Comparison of ENCODE assay signal across 8 cellular contexts in the genomic region with DNA sequence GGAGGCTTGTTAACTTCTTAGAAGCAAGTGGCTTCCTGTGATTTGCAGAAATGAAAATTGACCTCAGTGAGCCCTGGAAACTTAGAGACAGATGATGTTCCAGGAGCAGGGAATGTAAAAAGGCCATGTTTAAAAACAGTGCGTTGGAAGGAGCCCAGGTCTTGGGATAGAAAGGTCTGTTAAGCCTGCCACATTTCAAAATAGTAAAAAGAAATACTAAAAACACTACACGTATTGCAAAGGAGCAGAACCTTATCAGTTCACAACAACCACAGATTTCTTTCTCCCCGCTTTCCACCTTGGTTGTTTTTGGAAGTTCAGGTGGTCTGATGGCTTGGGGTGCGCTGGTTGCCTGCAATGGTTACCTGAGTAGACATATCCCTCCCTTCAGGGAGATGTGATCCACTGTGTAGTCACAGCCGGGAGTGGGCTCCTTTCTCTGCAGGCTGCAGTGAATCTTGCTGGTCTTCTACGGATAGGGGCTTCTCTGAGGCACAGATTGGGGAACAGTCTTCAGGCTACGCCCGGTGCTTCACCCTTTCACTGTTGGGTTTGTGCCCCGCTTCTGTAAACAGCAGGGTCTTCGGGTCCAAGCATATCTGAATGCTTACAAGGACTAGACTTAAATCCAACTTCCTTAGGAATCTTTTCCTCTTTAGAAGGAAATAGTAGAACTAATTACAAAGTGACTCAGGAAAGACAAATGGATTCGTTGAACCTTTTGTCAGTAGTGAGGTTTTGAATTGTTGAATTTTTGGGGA.
A peak's percentile ranks its signal among the peaks of the same experiment; 100 is the strongest.
DNase-seq lines count a peak whose midpoint lies in the region; ATAC-seq and TF ChIP-seq lines count a peak whose summit lies in the region.

No MANE protein-coding gene starts in this region.

- no peaks in the 10 kb centered on the region for H3K27me3 ChIP-seq in HAP-1 (ENCODE audit: low read depth)
- H3K27me3 ChIP-seq in RWPE2 (ENCODE audit: insufficient read depth, poor library complexity, severe bottlenecking): no peaks in the 10 kb centered on the region

- H3K9me3 ChIP-seq in HAP-1 (no peaks in the 10 kb centered on the region), RWPE2 (ENCODE audit: severe bottlenecking) (no peaks in the 10 kb centered on the region)

- peak; percentile 26 for ATAC-seq in RWPE2 (ENCODE audit: low read depth)
- no peak for ATAC-seq in GM21381 (IDR thresholded peaks at IDR 0.05; ENCODE audit: unreplicated experiment)

- no peak for TF ChIP-seq CTCF in RWPE2 (IDR thresholded peaks at IDR 0.05; ENCODE audit: poor library complexity, severe bottlenecking)
- TF ChIP-seq CTCF in foreskin fibroblast (IDR thresholded peaks at IDR 0.05; ENCODE audit: low read depth, low read length): no peak

- H3K36me3 ChIP-seq in HAP-1 (replicated peaks) (peaks cover 5% of the 10 kb centered on the region), RWPE2 (ENCODE audit: low read depth) (peaks cover 39% of the 10 kb centered on the region)

- H3K4me3 ChIP-seq in HAP-1 (peak overlapping the region; percentile 58), RWPE2 (ENCODE audit: severe bottlenecking) (peak overlapping the region; percentile 92), foreskin fibroblast (ENCODE audit: low read depth in 1 of 2, low read length in 2 of 2) (peak overlapping the region; percentile 75 to 80), skeletal muscle cell (ENCODE audit: low read depth, low read length) (peak overlapping the region; percentile 72)

- peak; percentile 33 to 45 for DNase-seq in HAP-1 (ENCODE audit: low spot score in 2 of 2)
- DNase-seq in RWPE2 (ENCODE audit: low spot score): no peak
- DNase-seq in foreskin fibroblast: peak in 1 of 2 donors; percentile 48
- no peak for DNase-seq in skeletal muscle cell (ENCODE audit: low read depth)
- no peak for DNase-seq in stimulated activated CD4-positive, alpha-beta T cell treated with anti-CD3 and anti-CD28 coated beads, Interleukin-1b, Interleukin-23, amount 100 ng/mL, for 48 hours
- DNase-seq in NCI-H510A (lab: John Stamatoyannopoulos, UW): no peak
- DNase-seq in globus pallidus (ENCODE audit: low spot score): no peak

- in situ Hi-C loops in HAP-1 (cut with MboI; ENCODE audit: low sequenced_read_pairs): loop anchor here (25.0 kb wide), 1 partner anchor 211 kb away; no protein-coding TSS in a partner anchor

- H3K4me1 ChIP-seq in HAP-1 (peaks cover 35% of the 10 kb centered on the region), RWPE2 (ENCODE audit: insufficient read depth, poor library complexity, severe bottlenecking) (peaks cover 33% of the 10 kb centered on the region)

- peak overlapping the region; percentile 84 for H3K27ac ChIP-seq in RWPE2 (ENCODE audit: poor library complexity, severe bottlenecking)

Comparison
In these comparisons a context has a peak if more than half of its experiments do, and no peak if none do; other contexts are left out.
1. DNase-seq: peak in HAP-1 (2 of 2); none in RWPE2 (single experiment), skeletal muscle cell (single experiment), stimulated activated CD4-positive, alpha-beta T cell treated with anti-CD3 and anti-CD28 coated beads, Interleukin-1b, Interleukin-23, amount 100 ng/mL, for 48 hours (single experiment), NCI-H510A (single experiment) and globus pallidus (single experiment).
2. Peak in every context shown above with its lines, with median percentiles within 50 percentile points of each other: H3K4me3 ChIP-seq.